24 cellular contexts compared by ENCODE assay signal in the genomic region with DNA sequence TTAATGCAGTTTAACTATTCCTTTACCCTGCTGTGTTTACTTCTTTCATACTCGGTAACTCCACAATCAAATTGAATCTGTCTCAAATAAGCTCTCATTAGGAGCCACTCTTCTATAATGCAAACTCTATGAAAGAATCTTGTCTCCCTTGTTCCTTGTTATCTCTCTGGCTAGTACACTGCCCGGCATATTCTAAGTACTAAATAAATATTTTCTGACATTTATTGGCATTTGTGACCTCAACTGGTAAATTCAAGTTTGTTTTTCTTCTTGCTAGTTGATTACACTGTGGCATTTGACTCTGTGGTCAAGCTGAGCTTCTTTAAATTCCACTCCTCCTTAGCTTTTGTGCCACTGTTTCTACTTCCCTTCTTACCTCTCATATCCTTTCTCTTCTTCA.
"Had no signal": no experiment of that assay in that cellular context is flagged by ENCODE, and none has a peak within 500 bp of the region (broad histone marks: within the 10 kb centered on the region; RNA-seq: fewer than 3 reads in every experiment).

No MANE protein-coding gene starts in this region.

- H3K4me1 Mint-ChIP-seq: natural killer cell, nephron progenitor cell, neural progenitor cell had no signal

- H3K27me3 Mint-ChIP-seq: naive B cell; stimulated activated naive B cell treated with anti-CD40 and anti-IgM and Interleukin-4, amounts not matched to agents 10 μg/mL and 1 μg/mL and 100 μg/mL, for 72 hours; stimulated activated naive CD8-positive, alpha-beta T cell treated with anti-CD3 and anti-CD28 coated beads, Interleukin-15, Interleukin-2, amounts not matched to agents 100 ng/mL and 50 ng/mL, for 24 hours had no signal

- ATAC-seq: left cardiac atrium; left lobe of liver; natural killer cell; right lobe of liver; stimulated activated naive B cell treated with anti-CD40 and anti-IgM and Interleukin-4, amounts not matched to agents 10 μg/mL and 1 μg/mL and 100 μg/mL, for 72 hours had no signal

- H3K4me3 Mint-ChIP-seq: mesothelial cell of epicardium; naive B cell; natural killer cell; nephron progenitor cell; neural progenitor cell; stimulated activated naive B cell treated with anti-CD40 and anti-IgM and Interleukin-4, amounts not matched to agents 10 μg/mL and 1 μg/mL and 100 μg/mL, for 72 hours; stimulated activated naive CD8-positive, alpha-beta T cell treated with anti-CD3 and anti-CD28 coated beads, Interleukin-15, Interleukin-2, amounts not matched to agents 100 ng/mL and 50 ng/mL, for 24 hours had no signal

- H3K27ac Mint-ChIP-seq: mesothelial cell of epicardium; natural killer cell; nephron progenitor cell; neural progenitor cell; stimulated activated naive B cell treated with anti-CD40 and anti-IgM and Interleukin-4, amounts not matched to agents 10 μg/mL and 1 μg/mL and 100 μg/mL, for 72 hours; stimulated activated naive CD8-positive, alpha-beta T cell treated with anti-CD3 and anti-CD28 coated beads, Interleukin-15, Interleukin-2, amounts not matched to agents 100 ng/mL and 50 ng/mL, for 24 hours had no signal

- DNase-seq: hippocampal formation; kidney glomerular epithelial cell; left cardiac atrium; lower lobe of right lung; mammary epithelial cell; mesenchymal stem cell; naive B cell; natural killer cell; nephron progenitor cell; occipital lobe; right lobe of liver; stimulated activated CD4-positive, alpha-beta T cell treated with anti-CD3 and anti-CD28 coated beads, Interleukin-12 subunit alpha, Interleukin-12 subunit beta, amount 100 ng/mL, for 4 hours; stimulated activated CD4-positive, alpha-beta T cell treated with anti-CD3 and anti-CD28 coated beads, Interleukin-15, amount 100 ng/mL, for 24 hours; stimulated activated CD4-positive, alpha-beta T cell treated with anti-CD3 and anti-CD28 coated beads, Interleukin-2, amount 100 ng/mL, for 24 hours; stimulated activated CD4-positive, alpha-beta T cell treated with anti-CD3 and anti-CD28 coated beads, Interleukin-4, amount 100 ng/mL, for 1 hour; stimulated activated naive B cell treated with anti-CD40 and anti-IgM and Interleukin-4, amounts not matched to agents 10 μg/mL and 1 μg/mL and 100 μg/mL, for 72 hours; tibial artery; trophoblast cell; uterus had no signal

- FAIRE-seq: keratinocyte had no signal

- H3K36me3 Mint-ChIP-seq: mesothelial cell of epicardium; natural killer cell; neural progenitor cell; stimulated activated naive B cell treated with anti-CD40 and anti-IgM and Interleukin-4, amounts not matched to agents 10 μg/mL and 1 μg/mL and 100 μg/mL, for 72 hours had no signal
